ENCODE assay signal across 8 cellular contexts in the genomic region with DNA sequence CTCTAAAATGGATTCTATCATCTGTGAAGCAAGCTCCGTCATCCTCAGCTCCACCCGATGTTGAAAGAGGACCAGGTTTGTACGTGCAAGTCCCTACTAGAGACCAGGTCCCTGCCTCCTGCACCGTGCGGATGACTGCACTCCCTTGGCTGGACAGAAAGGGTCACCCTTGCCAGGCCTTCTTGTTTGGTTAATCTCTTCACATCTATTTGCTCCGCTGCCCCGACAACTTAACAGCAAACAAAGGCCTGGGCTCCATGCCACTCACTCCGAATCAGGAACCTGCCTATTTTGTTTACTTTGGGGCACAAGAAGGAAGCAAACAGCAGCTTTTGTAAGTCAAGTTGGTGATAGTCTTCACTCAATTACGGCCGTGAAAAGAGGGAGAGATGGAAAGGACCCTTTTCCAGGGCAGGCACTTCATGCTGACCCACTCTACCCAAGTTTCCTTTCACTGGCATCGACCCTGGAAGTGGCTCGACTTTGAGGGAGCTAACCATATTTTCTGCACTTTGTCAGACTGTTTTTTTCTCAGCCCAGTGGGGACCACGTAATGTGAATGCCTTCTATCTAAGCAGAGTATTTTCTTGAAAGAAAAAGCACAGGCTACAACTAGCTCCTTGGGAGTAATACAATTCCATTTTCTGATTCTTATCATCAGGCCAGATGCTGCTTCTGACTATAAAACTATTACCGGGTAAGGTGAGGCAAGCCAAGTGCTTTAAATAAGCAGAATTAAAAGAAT.
DNase-seq lines count a peak whose midpoint lies in the region; ATAC-seq and TF ChIP-seq lines count a peak whose summit lies in the region.

No MANE protein-coding gene starts in this region.

- ATAC-seq in GM18505 (IDR thresholded peaks at IDR 0.05; ENCODE audit: unreplicated experiment) (no peak), HG03045 (IDR thresholded peaks at IDR 0.05; ENCODE audit: unreplicated experiment) (no peak)

- no peak overlapping the region for H3K4me2 ChIP-seq in smooth muscle cell

- no peak for TF ChIP-seq CTCF in smooth muscle cell (IDR thresholded peaks at IDR 0.05; ENCODE audit: borderline replicate concordance, insufficient read depth, poor library complexity, severe bottlenecking)

- no peak overlapping the region for H3K9ac ChIP-seq in iPS-18a (ENCODE audit: low read length)
- no peak overlapping the region for H3K9ac ChIP-seq in smooth muscle cell (ENCODE audit: low read depth)

- 73% methylated on average over 14 of the region's 14 CpGs for WGBS in smooth muscle cell (ENCODE audit: low lambda C conversion rate)

- peaks cover 22% of the 10 kb centered on the region for H3K4me1 ChIP-seq in iPS-18a (ENCODE audit: control insufficient read depth, low read depth, low read length)
- peaks cover 8% of the 10 kb centered on the region for H3K4me1 ChIP-seq in smooth muscle cell (ENCODE audit: low read depth)

- no peaks in the 10 kb centered on the region for H3K79me2 ChIP-seq in smooth muscle cell (ENCODE audit: low read depth)

- H3K27me3 ChIP-seq in MG63 (no peaks in the 10 kb centered on the region), iPS-18a (ENCODE audit: control insufficient read depth, insufficient read depth, low read length) (no peaks in the 10 kb centered on the region), smooth muscle cell (ENCODE audit: low read depth) (no peaks in the 10 kb centered on the region)

- no peaks in the 10 kb centered on the region for H3F3A ChIP-seq in smooth muscle cell (ENCODE audit: low read depth)

- TF ChIP-seq POLR2A in GM18505 (IDR thresholded peaks at IDR 0.05; ENCODE audit: borderline replicate concordance, extremely low read depth, insufficient read depth, insufficient read length), result no peak

- H3K9me3 ChIP-seq in MG63 (no peaks in the 10 kb centered on the region), iPS-18a (ENCODE audit: control insufficient read depth, low read depth, low read length) (no peaks in the 10 kb centered on the region), smooth muscle cell (replicated peaks; ENCODE audit: low read depth) (no peaks in the 10 kb centered on the region)

- H3K4me3 ChIP-seq in MG63 (no peak overlapping the region), iPS-18a (ENCODE audit: low read length) (no peak overlapping the region), smooth muscle cell (no peak overlapping the region)

- H3K36me3 ChIP-seq in MG63 (no peaks in the 10 kb centered on the region), iPS-18a (ENCODE audit: control insufficient read depth, low read depth, low read length) (peaks cover 1% of the 10 kb centered on the region), smooth muscle cell (ENCODE audit: low read depth) (no peaks in the 10 kb centered on the region)

- DNase-seq in MG63 (peak; percentile 1), smooth muscle cell (lab: John Stamatoyannopoulos, UW; ENCODE audit: unreplicated experiment) (no peak), SW480 (ENCODE audit: low spot score) (no peak)
- no peak for DNase-seq in activated CD4-positive, alpha-beta T cell treated with anti-CD3 and anti-CD28 coated beads for 1 hour

- H4K20me1 ChIP-seq in smooth muscle cell (ENCODE audit: low read depth), result no peaks in the 10 kb centered on the region

- H2AFZ ChIP-seq in smooth muscle cell (ENCODE audit: low read depth), result no peak overlapping the region

- H3K27ac ChIP-seq in angular gyrus (ENCODE audit: low read depth, low read length) (peak overlapping the region; percentile 22), iPS-18a (ENCODE audit: low read length) (peak overlapping the region; percentile 31), smooth muscle cell (ENCODE audit: low read depth) (peak overlapping the region; percentile 48)
